14 cellular contexts compared by ENCODE assay signal in the genomic region with DNA sequence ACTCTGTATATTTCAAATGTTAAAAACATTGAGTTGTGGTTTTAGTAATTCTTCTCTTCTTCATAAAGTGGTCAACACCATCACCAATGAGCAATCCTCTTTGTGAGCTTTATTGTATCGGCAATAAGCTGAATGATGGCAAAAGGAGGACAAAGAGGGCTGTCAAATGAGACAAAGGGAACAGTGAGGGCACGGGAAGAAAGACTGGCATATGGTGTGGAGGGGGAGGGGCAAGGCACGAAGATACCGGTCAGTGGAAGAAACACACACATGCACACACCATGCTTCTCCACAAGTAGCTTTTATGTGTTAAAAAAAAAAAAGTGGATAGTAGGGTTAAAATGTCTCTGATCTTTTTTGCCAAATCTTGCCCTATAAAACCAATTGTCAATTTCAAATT.
DNase-seq lines count a peak whose midpoint lies in the region; ATAC-seq, FAIRE-seq and TF ChIP-seq lines count a peak whose summit lies in the region.
"Had no signal": no experiment of that assay in that cellular context is flagged by ENCODE, and none has a peak within 500 bp of the region (broad histone marks: within the 10 kb centered on the region; RNA-seq: fewer than 3 reads in every experiment).

No MANE protein-coding gene starts in this region.

- H3K9me3 Mint-ChIP-seq in GM23338 (peaks cover 2% of the 10 kb centered on the region; the same call in 2 of the 3 replicates), nephron (peaks cover 2% of the 10 kb centered on the region), MCF 10A (ENCODE audit: unreplicated experiment) (no peaks in the 10 kb centered on the region)
- H3K9me3 Mint-ChIP-seq: central memory CD8-positive, alpha-beta T cell had no signal

- H3K36me3 ChIP-seq in GM23338 (ENCODE audit: insufficient read depth) (no peaks in the 10 kb centered on the region), K562 (ENCODE audit: control insufficient read depth, insufficient read depth, low read length) (no peaks in the 10 kb centered on the region), heart left ventricle (no peaks in the 10 kb centered on the region)
- H3K36me3 ChIP-seq: adrenal gland, left ventricle myocardium inferior had no signal

- H3K27me3 ChIP-seq in GM23338 (ENCODE audit: insufficient read depth) (no peaks in the 10 kb centered on the region), K562 (ENCODE audit: control insufficient read depth in 2 of 2, insufficient read depth in 2 of 2, low read length in 2 of 2) (no peaks in the 10 kb centered on the region), heart left ventricle (no peaks in the 10 kb centered on the region)
- H3K27me3 ChIP-seq: adrenal gland had no signal

- in situ Hi-C loops in K562 (cut with MboI) = no loop called here

- H3K27me3 Mint-ChIP-seq in GM23338 (ENCODE audit: insufficient read depth, low read depth, poor library complexity) = peaks cover under 1% of the 10 kb centered on the region
- H3K27me3 Mint-ChIP-seq in nephron (ENCODE audit: low read depth) = no peaks in the 10 kb centered on the region
- H3K27me3 Mint-ChIP-seq in MCF 10A (ENCODE audit: insufficient read depth, unreplicated experiment) = no peaks in the 10 kb centered on the region

- BruUV-seq in K562 (replicated peaks; lab: Mats Ljungman, UMichigan) (no TSS peak), MCF 10A (replicated peaks; lab: Mats Ljungman, UMichigan) (no TSS peak)

- CTCF ChIA-PET in K562 (lab: Yijun Ruan, JAX; ENCODE audit: low intra/inter-chr PET ratio) (interaction anchor here (0.6 kb wide), 1 partner anchor 508 kb away, joined by 5 read pairs; no protein-coding TSS in a partner anchor), MCF 10A (lab: Yijun Ruan, JAX) (interaction anchor here (0.6 to 1.6 kb wide), 17 partner anchors 9 to 1219 kb away, joined by 3 to 6 read pairs (median 3); a partner anchor contains a TSS)

- no peaks in the 10 kb centered on the region for H3K79me2 ChIP-seq in GM23338 (replicated peaks; ENCODE audit: insufficient read depth)
- no peaks in the 10 kb centered on the region for H3K79me2 ChIP-seq in K562 (ENCODE audit: control insufficient read depth, insufficient read depth, low read length)

- no peaks in the 10 kb centered on the region for H3F3A ChIP-seq in GM23338 (replicated peaks; ENCODE audit: low read depth)

- H3K4me2 ChIP-seq in GM23338 (no peak overlapping the region), K562 (ENCODE audit: insufficient read depth, low read length) (no peak overlapping the region)

- peaks cover 30% of the 10 kb centered on the region for H3K4me1 ChIP-seq in GM23338 (ENCODE audit: insufficient read depth)
- H3K4me1 ChIP-seq in K562 (replicated peaks in 1 of 2; ENCODE audit: control insufficient read depth in 2 of 2, insufficient read depth in 2 of 2, low read length in 2 of 2) = peaks cover 0 to 18% of the 10 kb centered on the region in 2 experiments; a peak in 4 of 5 replicates
- peaks cover 3 to 36% (median 18%) of the 10 kb centered on the region in 12 donors for H3K4me1 ChIP-seq in heart left ventricle

- WGBS in K562 (ENCODE audit: insufficient coverage, low coverage, missing lambda C conversion rate) = 32% methylated on average over 4 of the region's 4 CpGs
- 70 to 80% (median 74%) methylated on average over 4 of the region's 4 CpGs for WGBS in heart left ventricle, 4 donors

- DNase-seq in GM23338 (ENCODE audit: low spot score) = no peak
- DNase-seq in NCI-H2171 (lab: John Stamatoyannopoulos, UW) = peak; percentile 43
- DNase-seq in K562 (ENCODE audit: extremely low read depth in 1 of 4, low spot score in 3 of 4) = no peak
- no peak for DNase-seq in A172 (ENCODE audit: low spot score)
- DNase-seq in heart left ventricle = no peak
- DNase-seq in MCF 10A (ENCODE audit: unreplicated experiment) = no peak
- no peak for DNase-seq in UCSD-AML1 (lab: John Stamatoyannopoulos, UW; ENCODE audit: unreplicated experiment)
- DNase-seq: activated CD4-positive, CD25-positive, alpha-beta regulatory T cell treated with anti-CD3 and anti-CD28 coated beads, Interleukin-2, amount 50 U/mL, for 72 hours; activated effector memory CD4-positive, alpha-beta T cell treated with Interleukin-2 at 50 U/mL for 16 hours; left ventricle myocardium inferior; psoas muscle had no signal

- H3K4me3 ChIP-seq in GM23338 (no peak overlapping the region), K562 (no peak overlapping the region), heart left ventricle (no peak overlapping the region)
- H3K4me3 ChIP-seq: left ventricle myocardium inferior had no signal

- no peak overlapping the region for H3K9ac ChIP-seq in K562 (ENCODE audit: insufficient read depth in 1 of 2, low read depth in 2 of 2, low read length in 2 of 2)

- TF ChIP-seq POLR2A in K562 (conservative IDR thresholded peaks at IDR 0.05) (no peak), heart left ventricle (IDR thresholded peaks at IDR 0.05) (no peak)

- H3K9me2 ChIP-seq in GM23338 (ENCODE audit: insufficient read depth) = no peaks in the 10 kb centered on the region

- H3K9me3 ChIP-seq in K562 (replicated peaks; ENCODE audit: control insufficient read depth, insufficient read depth, low read depth, low read length) = no peaks in the 10 kb centered on the region
- H3K9me3 ChIP-seq in heart left ventricle = no peaks in the 10 kb centered on the region
- H3K9me3 ChIP-seq: adrenal gland, left ventricle myocardium inferior, psoas muscle had no signal

- POLR2A ChIA-PET in K562 (lab: Yijun Ruan, JAX) = interaction anchor here (0.6 kb wide), 1 partner anchor 1955 kb away, joined by 3 read pairs; no protein-coding TSS in a partner anchor
- POLR2A ChIA-PET in MCF 10A (lab: Yijun Ruan, JAX) = interaction anchor here (0.8 to 1.2 kb wide), 3 partner anchors 505 to 508 kb away, joined by 3 to 4 read pairs (median 3); a partner anchor contains a TSS

- peak; percentile 24 for ATAC-seq in GM23338
- no peak for ATAC-seq in K562
- ATAC-seq in heart left ventricle = no peak

- TF ChIP-seq CTCF in GM23338 (conservative IDR thresholded peaks at IDR 0.05; ENCODE audit: low read depth in 2 of 2) (no peak), K562 (IDR thresholded peaks at IDR 0.05 in 2 of 3, conservative IDR thresholded peaks at IDR 0.05 in 1 of 3; ENCODE audit: insufficient read depth in 2 of 3, low read depth in 1 of 3, low read length in 3 of 3) (no peak), nephron (IDR thresholded peaks at IDR 0.05; ENCODE audit: unreplicated experiment in 3 of 3) (no peak), heart left ventricle (IDR thresholded peaks at IDR 0.05) (no peak), MCF 10A (IDR thresholded peaks at IDR 0.05; ENCODE audit: unreplicated experiment) (no peak)

- H4K20me1 ChIP-seq in GM23338 (replicated peaks; ENCODE audit: insufficient read depth) (no peaks in the 10 kb centered on the region), K562 (replicated peaks; ENCODE audit: control insufficient read depth, insufficient read depth, low read length) (no peaks in the 10 kb centered on the region)

- H3K4me1 Mint-ChIP-seq in GM23338 (peaks cover 49% of the 10 kb centered on the region), nephron (peaks cover 31% of the 10 kb centered on the region), MCF 10A (ENCODE audit: insufficient read depth, unreplicated experiment) (peaks cover 5% of the 10 kb centered on the region)
- H3K4me1 Mint-ChIP-seq: central memory CD8-positive, alpha-beta T cell had no signal

- H2AFZ ChIP-seq in GM23338 (no peak overlapping the region), K562 (ENCODE audit: low read depth, low read length) (peak overlapping the region; percentile 25; the same call in 1 of the 2 replicates)

- H3K27ac ChIP-seq in GM23338 (ENCODE audit: low read depth) = no peak overlapping the region
- no peak overlapping the region for H3K27ac ChIP-seq in K562 (ENCODE audit: extremely low read depth, low read depth, low read length)
- H3K27ac ChIP-seq in heart left ventricle = no peak overlapping the region

- TF ChIP-seq RAD21 in K562 (CRISPR knock-in tag; conservative IDR thresholded peaks at IDR 0.05 in 1 of 2, IDR thresholded peaks at IDR 0.05 in 1 of 2) = no peak

- H3K27ac Mint-ChIP-seq in GM23338 (no peak overlapping the region), nephron (peak overlapping the region in 2 of 3 experiments; percentile 75 to 89), MCF 10A (ENCODE audit: low read depth, unreplicated experiment) (no peak overlapping the region)

- H3K36me3 Mint-ChIP-seq in GM23338 (ENCODE audit: low read depth) = no peaks in the 10 kb centered on the region
- no peaks in the 10 kb centered on the region for H3K36me3 Mint-ChIP-seq in nephron (ENCODE audit: low read depth)
- no peaks in the 10 kb centered on the region for H3K36me3 Mint-ChIP-seq in MCF 10A (ENCODE audit: insufficient read depth, unreplicated experiment)

- no peaks in the 10 kb centered on the region for H3K9me1 ChIP-seq in K562 (ENCODE audit: control insufficient read depth, insufficient read depth, low read length)

- intact Hi-C loops in K562 (cut with micrococcal nuclease) (loop anchor here (5.0 kb wide), 2 partner anchors 116 to 509 kb away; a partner anchor contains a TSS), heart left ventricle (cut with DNase I) (loop anchor here in 8 of 10 donors (5.0 to 10.0 kb wide), 12 partner anchors 96 to 1044 kb away; a partner anchor contains a TSS), MCF 10A (cut with micrococcal nuclease) (loop anchor here (2.0 to 5.0 kb wide), 5 partner anchors 161 to 1681 kb away; a partner anchor contains a TSS)

- no peak for FAIRE-seq in K562 (lab: Jason Lieb, UNC)

- H3K4me3 Mint-ChIP-seq in GM23338 (no peak overlapping the region), nephron (no peak overlapping the region), MCF 10A (ENCODE audit: unreplicated experiment) (no peak overlapping the region)
- H3K4me3 Mint-ChIP-seq: central memory CD8-positive, alpha-beta T cell had no signal

- TF ChIP-seq EP300 in K562 (IDR thresholded peaks at IDR 0.05; ENCODE audit: low read length) = no peak

TF ChIP-seq in GM23338, 12 proteins besides CTCF, POLR2A, EP300 and RAD21:
- no peak for TF ChIP-seq EZH2phosphoT487 (IDR thresholded peaks at IDR 0.05; ENCODE audit: unreplicated experiment)

Comparison
In these comparisons a context has a peak if more than half of its experiments do, and no peak if none do; other contexts are left out.
1. H3K27ac Mint-ChIP-seq: peak in nephron (2 of 3); none in GM23338 (single experiment) and MCF 10A (single experiment).